Comparison of ENCODE assay signal across 9 cellular contexts in the genomic region with DNA sequence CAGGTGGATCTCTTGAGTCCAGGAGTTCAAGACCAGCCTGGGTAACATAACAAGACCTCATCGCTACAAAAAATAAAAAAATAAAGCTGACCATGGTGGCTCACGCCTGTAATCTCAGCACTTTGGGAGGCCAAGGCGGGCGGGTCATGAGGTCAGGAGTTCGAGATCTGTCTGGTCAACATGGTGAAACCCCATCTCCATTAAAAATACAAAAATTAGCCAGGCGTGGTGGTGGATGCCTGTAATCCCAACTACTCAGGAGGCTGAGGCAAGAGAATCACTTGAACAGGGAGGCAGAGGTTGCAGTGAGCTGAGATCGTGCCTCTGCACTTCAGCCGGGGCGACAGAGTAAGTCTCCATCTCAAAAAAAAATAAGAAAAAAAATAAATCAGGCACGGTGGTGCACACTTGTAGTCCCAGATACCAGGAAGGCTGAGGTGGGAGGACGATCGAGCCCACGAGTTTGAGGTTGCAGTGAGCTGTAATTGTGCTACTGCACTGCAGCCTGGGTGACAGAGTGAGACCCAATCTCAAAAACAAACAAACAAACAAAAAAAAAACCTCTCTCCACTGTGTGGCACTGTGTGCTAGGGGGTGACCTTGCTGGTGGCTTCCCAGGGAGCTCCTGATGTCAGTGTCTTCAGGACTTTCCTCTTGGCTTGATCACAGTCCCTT. TPM values are rescaled to one million over a fixed set of nuclear protein-coding genes. Genes with fewer than 3 reads are reported as not detected.
DNase-seq lines count a peak whose midpoint lies in the region; ATAC-seq and TF ChIP-seq lines count a peak whose summit lies in the region.
"Had no signal": no experiment of that assay in that cellular context is flagged by ENCODE, and none has a peak within 500 bp of the region (broad histone marks: within the 10 kb centered on the region; RNA-seq: fewer than 3 reads in every experiment).

No MANE protein-coding gene starts in this region.

- in situ Hi-C loops in GM13976 (cut with MboI; ENCODE audit: low sequenced_read_pairs, unreplicated experiment), result no loop called here

- H3K36me3 ChIP-seq in aorta (ENCODE audit: control insufficient read depth in 1 of 2, insufficient read depth in 2 of 2, low read length in 1 of 2), result no peaks in the 10 kb centered on the region
- H3K36me3 ChIP-seq: cardiac muscle cell had no signal

- intact Hi-C loops in Calu3 (cut with micrococcal nuclease; ENCODE audit: unreplicated experiment), result no loop called here
- intact Hi-C loops in aorta (cut with DNase I), result no loop called here

- TF ChIP-seq CTCF in Calu3 (IDR thresholded peaks at IDR 0.05; ENCODE audit: unreplicated experiment), result no peak
- TF ChIP-seq CTCF in GM13976 (IDR thresholded peaks at IDR 0.05; ENCODE audit: borderline replicate concordance, control extremely low read depth, extremely low read depth, insufficient read depth, missing control alignments), result peak; percentile 23

- H3K27me3 ChIP-seq in aorta (ENCODE audit: control insufficient read depth in 1 of 2, insufficient read depth in 2 of 2, low read length in 1 of 2), result no peaks in the 10 kb centered on the region
- H3K27me3 ChIP-seq: cardiac muscle cell had no signal

- WGBS in aorta, 2 donors, result 80 to 83% methylated on average over 13 of the region's 13 CpGs

- ATAC-seq in GM18861 (IDR thresholded peaks at IDR 0.05; ENCODE audit: unreplicated experiment) (no peak), aorta (ENCODE audit: low FRiP score) (no peak), HG03175 (IDR thresholded peaks at IDR 0.05; ENCODE audit: unreplicated experiment) (no peak)

- no peaks in the 10 kb centered on the region for H3K9me3 Mint-ChIP-seq in Calu3 (ENCODE audit: low read depth, unreplicated experiment)

- no peaks in the 10 kb centered on the region for H3K27me3 Mint-ChIP-seq in Calu3 (ENCODE audit: unreplicated experiment)

- CTCF ChIA-PET in Calu3 (lab: Charles Lee), result interaction anchor here (0.5 to 0.7 kb wide), 3 partner anchors 16 to 494 kb away, joined by 3 to 11 read pairs (median 6); no protein-coding TSS in a partner anchor

- BruUV-seq in Calu3 (replicated peaks; lab: Mats Ljungman, UMichigan), result no TSS peak

- H3K4me1 Mint-ChIP-seq in Calu3 (ENCODE audit: low read depth, unreplicated experiment), result peaks cover 8% of the 10 kb centered on the region

- H3K9me3 ChIP-seq in aorta (ENCODE audit: control insufficient read depth, low read length), result no peaks in the 10 kb centered on the region

- H3K4me1 ChIP-seq in aorta (ENCODE audit: control insufficient read depth in 1 of 2, insufficient read depth in 2 of 2, low read length in 2 of 2), result no peaks in the 10 kb centered on the region

- no peaks in the 10 kb centered on the region for H3K36me3 Mint-ChIP-seq in Calu3 (ENCODE audit: insufficient read depth, unreplicated experiment)

- DNase-seq in Calu3 (peak; percentile 22), GM13976 (ENCODE audit: low spot score) (peak; percentile 59), SK-N-DZ (ENCODE audit: low spot score) (peak; percentile 53), islet precursor cell (peak; percentile 59), NCI-H2029 treated with DMSO at 0.1 percent for 48 hours (lab: John Stamatoyannopoulos, UW) (no peak), aorta (no peak)

- H3K4me3 Mint-ChIP-seq in Calu3 (ENCODE audit: low read depth, unreplicated experiment), result no peak overlapping the region

- H3K4me3 ChIP-seq in aorta (ENCODE audit: low read length in 2 of 2), result no peak overlapping the region
- H3K4me3 ChIP-seq: cardiac muscle cell had no signal

- no peak overlapping the region for H3K27ac Mint-ChIP-seq in Calu3 (ENCODE audit: unreplicated experiment)

- no peak overlapping the region for H3K27ac ChIP-seq in aorta (ENCODE audit: low read depth in 1 of 2, low read length in 2 of 2)
- H3K27ac ChIP-seq: cardiac muscle cell had no signal

RNA-seq across cellular contexts. Expression of a gene that starts 19.8 kb away (rescaled TPM):
- total RNA-seq in Calu3 (2022) (69.9 and 82.1 TPM in 2 replicates), aorta (100 to 1,000 TPM in 1 of 2 donors, 10 to 100 TPM in 1; 95.0 to 138 TPM)
- 50.3 and 54.8 TPM in 2 replicates for polyA plus RNA-seq in SK-N-DZ (2014; cell fraction: cytosol; rRNA removed)
- 24.1 and 54.7 TPM in 2 replicates for polyA plus RNA-seq in SK-N-DZ (2014; cell fraction: nucleus; rRNA removed)
- 100 to 1,000 TPM; 110 to 135 TPM for polyA plus RNA-seq in aorta

RNA-seq across cellular contexts. Expression of a gene that starts 29.5 kb away (rescaled TPM):
- total RNA-seq in Calu3 (2022), result 7.8 and 9.4 TPM in 2 replicates
- 0.80 and 1.8 TPM in 2 replicates for polyA plus RNA-seq in SK-N-DZ (2014; cell fraction: cytosol; rRNA removed)
- polyA plus RNA-seq in SK-N-DZ (2014; cell fraction: nucleus; rRNA removed), result 20.8 and 35.5 TPM in 2 replicates
- total RNA-seq in aorta, result 10 to 100 TPM in 1 of 2 donors, 1 to 10 TPM in 1; 6.0 to 18.1 TPM
- 10 to 100 TPM in 1 of 2 donors, 1 to 10 TPM in 1; 2.1 to 22.8 TPM for polyA plus RNA-seq in aorta

RNA-seq across cellular contexts. Expression of a gene that starts 40.6 kb away (rescaled TPM):
- total RNA-seq in Calu3 (2022), result 11.1 and 12.9 TPM in 2 replicates
- polyA plus RNA-seq in SK-N-DZ (2014; cell fraction: cytosol; rRNA removed), result 71.9 and 73.6 TPM in 2 replicates
- 65.6 and 101 TPM in 2 replicates for polyA plus RNA-seq in SK-N-DZ (2014; cell fraction: nucleus; rRNA removed)
- total RNA-seq in aorta, result 10 to 100 TPM; 38.4 to 42.8 TPM
- polyA plus RNA-seq in aorta, result 10 to 100 TPM; 12.8 to 48.2 TPM

RNA-seq across cellular contexts. Expression of a gene that starts 46.8 kb away (rescaled TPM):
- total RNA-seq in Calu3 (2022) (21.1 and 28.0 TPM in 2 replicates), aorta (10 to 100 TPM; 66.0 to 90.3 TPM)
- 58.9 and 69.6 TPM in 2 replicates for polyA plus RNA-seq in SK-N-DZ (2014; cell fraction: cytosol; rRNA removed)
- 80.0 and 87.0 TPM in 2 replicates for polyA plus RNA-seq in SK-N-DZ (2014; cell fraction: nucleus; rRNA removed)
- 100 to 1,000 TPM in 1 of 2 donors, 10 to 100 TPM in 1; 94.2 to 240 TPM for polyA plus RNA-seq in aorta

RNA-seq across cellular contexts. Expression of a gene that starts 50.7 kb away (rescaled TPM):
- total RNA-seq in Calu3 (2022) (166 and 171 TPM in 2 replicates), aorta (10 to 100 TPM; 31.3 to 52.1 TPM)
- polyA plus RNA-seq in SK-N-DZ (2014; cell fraction: cytosol; rRNA removed), result 793 and 1,241 TPM in 2 replicates
- polyA plus RNA-seq in SK-N-DZ (2014; cell fraction: nucleus; rRNA removed), result 678 and 754 TPM in 2 replicates
- 100 to 1,000 TPM in 1 of 2 donors, 10 to 100 TPM in 1; 81.6 to 145 TPM for polyA plus RNA-seq in aorta

Comparison
In these comparisons a context has a peak if more than half of its experiments do, and no peak if none do; other contexts are left out.
1. DNase-seq: peak in Calu3 (single experiment), GM13976 (single experiment), SK-N-DZ (single experiment) and islet precursor cell (single experiment); none in NCI-H2029 treated with DMSO at 0.1 percent for 48 hours (single experiment) and aorta (0 of 2).